Comparison of ENCODE assay signal across 8 cellular contexts in the genomic region with DNA sequence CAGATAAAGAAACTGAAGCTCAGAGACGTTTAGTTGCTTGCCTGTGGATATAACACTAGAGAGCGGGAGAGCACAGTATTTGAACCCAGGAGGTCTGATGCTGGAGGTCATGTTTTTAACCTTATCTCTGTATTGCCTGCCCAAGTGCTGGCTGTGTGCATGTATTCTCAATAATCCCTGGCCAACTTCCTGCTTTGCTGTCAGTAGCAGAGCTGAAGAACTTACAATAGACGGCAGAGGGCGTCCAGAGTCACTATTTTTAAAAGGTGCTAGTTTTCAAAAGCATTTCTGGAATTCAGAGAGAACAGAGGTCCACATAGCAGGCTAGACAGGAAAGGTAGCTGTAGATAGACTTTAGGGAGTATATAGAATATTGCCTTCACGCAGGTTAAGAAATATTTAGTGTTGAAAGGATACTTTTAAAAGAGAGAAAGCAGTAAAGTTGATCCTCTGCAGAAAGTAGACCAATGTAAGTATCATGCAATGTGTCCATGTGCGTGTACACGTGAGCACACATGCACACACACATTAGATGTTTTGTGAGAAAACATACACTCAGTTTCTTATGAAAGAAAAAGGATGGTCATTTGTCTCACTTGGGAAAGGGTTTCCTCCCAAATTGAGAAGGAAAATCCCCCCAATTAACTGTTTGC. TPM values are rescaled to one million over a fixed set of nuclear protein-coding genes. Genes with fewer than 3 reads are reported as not detected.
A peak's percentile ranks its signal among the peaks of the same experiment; 100 is the strongest.
DNase-seq lines count a peak whose midpoint lies in the region; ATAC-seq, FAIRE-seq and TF ChIP-seq lines count a peak whose summit lies in the region.

No MANE protein-coding gene starts in this region.

- H3K27ac ChIP-seq in A549 (peak overlapping the region; percentile 59 to 81), testis (no peak overlapping the region)

- H3K4me1 ChIP-seq in A549 = peaks cover 29% of the 10 kb centered on the region
- H3K4me1 ChIP-seq in testis = peaks cover 8% of the 10 kb centered on the region

- H3K36me3 Mint-ChIP-seq in T-cell = peaks cover 13% of the 10 kb centered on the region

- H3K4me2 ChIP-seq in A549 = no peak overlapping the region

- WGBS in A549 (ENCODE audit: missing lambda C conversion rate) = 30% methylated on average over 7 of the region's 7 CpGs
- WGBS in testis, 2 donors = 44% methylated on average over 7 of the region's 7 CpGs

- no peaks in the 10 kb centered on the region; the same call in 2 of the 3 replicates for H3K9me3 ChIP-seq in A549
- no peaks in the 10 kb centered on the region for H3K9me3 ChIP-seq in testis

- POLR2A ChIA-PET in A549 (lab: Yijun Ruan, JAX) = interaction anchor here (0.6 to 1.6 kb wide), 3 partner anchors 158 to 451 kb away, joined by 3 to 10 read pairs (median 4); partner anchors contain the start of gene TNPO1
- POLR2A ChIA-PET in T-cell (lab: Charles Lee) = no interaction called here

- peak; percentile 52 to 76 for DNase-seq in A549 (ENCODE audit: low read depth in 1 of 2, low spot score in 1 of 2)
- peak; percentile 30 for DNase-seq in GM12864 (ENCODE audit: low read depth)
- DNase-seq in NCI-H146 (lab: John Stamatoyannopoulos, UW) = peak; percentile 36
- DNase-seq in T-cell = peak in 19 of 34 experiments; percentile 1 to 43 (median 10)
- DNase-seq in dermis microvascular lymphatic vessel endothelial cell (ENCODE audit: low read depth in 2 of 2) = peak; percentile 84 to 85
- peak; percentile 86 to 91 for DNase-seq in lung microvascular endothelial cell (ENCODE audit: low read depth in 2 of 2)
- peak; percentile 87 for DNase-seq in testis

- intact Hi-C loops in testis (cut with DNase I; ENCODE audit: low total_unique reads) = no loop called here

- TF ChIP-seq RAD21 in A549 (conservative IDR thresholded peaks at IDR 0.05 in 1 of 2, IDR thresholded peaks at IDR 0.05 in 1 of 2) = peak; percentile 91 to 93

- H3K27me3 Mint-ChIP-seq in T-cell = no peaks in the 10 kb centered on the region

- CTCF ChIA-PET in A549 (lab: Yijun Ruan, JAX) (interaction anchor here (0.5 to 3.7 kb wide), 52 partner anchors 8 to 717 kb away, joined by 3 to 34 read pairs (median 5); partner anchors contain the start of genes MRPS27, PTCD2 and TNPO1), T-cell (lab: Charles Lee) (interaction anchor here in 1 of 2 donors (0.8 to 1.3 kb wide), 2 partner anchors 157 to 452 kb away, joined by 3 to 6 read pairs; no protein-coding TSS in a partner anchor)

- no peaks in the 10 kb centered on the region for H3K36me3 ChIP-seq in testis (ENCODE audit: low read depth, missing control alignments)

- FAIRE-seq in A549 (lab: Jason Lieb, UNC) = no peak

- TF ChIP-seq EP300 in A549 (IDR thresholded peaks at IDR 0.05) = no peak

- TF ChIP-seq POLR2A in A549 (IDR thresholded peaks at IDR 0.05; ENCODE audit: low read length) (no peak), testis (IDR thresholded peaks at IDR 0.05) (no peak)

- H3K4me3 ChIP-seq in A549 (no peak overlapping the region), GM12864 (ENCODE audit: low read depth, low read length) (no peak overlapping the region), testis (no peak overlapping the region)

- no peak overlapping the region for H3K4me3 Mint-ChIP-seq in T-cell

- peaks cover 0 to 8% (median 0%) of the 10 kb centered on the region in 3 donors for H3K4me1 Mint-ChIP-seq in T-cell

- H3K27me3 ChIP-seq in testis = no peaks in the 10 kb centered on the region

- no peak overlapping the region for H3K27ac Mint-ChIP-seq in T-cell

- H3K9me3 Mint-ChIP-seq in T-cell = no peaks in the 10 kb centered on the region

- TF ChIP-seq CTCF in A549 (IDR thresholded peaks at IDR 0.05) (peak; percentile 89), GM12864 (IDR thresholded peaks at IDR 0.05; ENCODE audit: low read depth, low read length, missing control alignments) (peak; percentile 61), testis (IDR thresholded peaks at IDR 0.05) (peak; percentile 75 to 87 (median 81))

- ATAC-seq in A549 (peak; percentile 94 to 95), HG02588 (IDR thresholded peaks at IDR 0.05; ENCODE audit: unreplicated experiment) (peak; percentile 65), T-cell (replicated peaks in 1 of 4) (peak in 3 of 4 experiments; percentile 50 to 64 (median 51))

TF ChIP-seq in A549, 52 proteins besides CTCF, POLR2A, EP300 and RAD21:
- TF ChIP-seq SMC3 (IDR thresholded peaks at IDR 0.05) = peak; percentile 95
- no peak for TF ChIP-seq NR3C1 (IDR thresholded peaks at IDR 0.05)
- TF ChIP-seq, protein P1, sequence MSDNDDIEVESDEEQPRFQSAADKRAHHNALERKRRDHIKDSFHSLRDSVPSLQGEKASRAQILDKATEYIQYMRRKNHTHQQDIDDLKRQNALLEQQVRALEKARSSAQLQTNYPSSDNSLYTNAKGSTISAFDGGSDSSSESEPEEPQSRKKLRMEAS (IDR thresholded peaks at IDR 0.05) = 0 out of 2 replicates have a peak, but pooled peaks have one; percentile 30

RNA-seq across cellular contexts. Expression of gene PTCD2, which starts 46.3 kb away (rescaled TPM):
- polyA plus RNA-seq in A549 (2011; rRNA removed) (26.5 and 31.1 TPM in 2 replicates), A549 (2017; fragmentation: RNase III; extraction: RNeasy Plus Mini Kit Qiagen cat#74134 plus additional on column Dnase treatment) (12.6 to 14.4 TPM (median 13.2 TPM) in 3 replicates), testis (ENCODE audit: insufficient read depth, low read depth, low replicate concordance) (4.9 TPM)
- polyA plus RNA-seq in A549 (2012; cell fraction: cytosol; rRNA removed) = 8.0 and 8.8 TPM in 2 replicates
- polyA plus RNA-seq in A549 (2012; cell fraction: nucleus; rRNA removed) = 6.7 and 7.8 TPM in 2 replicates
- 17.9 and 21.4 TPM in 2 replicates for polyA minus RNA-seq in A549 (2011; rRNA and poly(A)+ RNA removed)
- total RNA-seq in T-cell (10 to 100 TPM in 1 of 5 donors, 1 to 10 TPM in 4; 5.9 to 12.1 (median 8.1) TPM), dermis microvascular lymphatic vessel endothelial cell (2.3 and 3.3 TPM in 2 replicates), lung microvascular endothelial cell (1.7 and 2.2 TPM in 2 replicates), testis (1 to 10 TPM; 8.2 to 9.0 TPM)

RNA-seq across cellular contexts. Expression of gene MRPS27, which starts 46.4 kb away (rescaled TPM):
- 141 and 160 TPM in 2 replicates for polyA plus RNA-seq in A549 (2011; rRNA removed)
- 66.9 and 73.2 TPM in 2 replicates for polyA plus RNA-seq in A549 (2012; cell fraction: cytosol; rRNA removed)
- polyA plus RNA-seq in A549 (2012; cell fraction: nucleus; rRNA removed) = 57.2 and 72.5 TPM in 2 replicates
- 73.8 to 81.1 TPM (median 81.0 TPM) in 3 replicates for polyA plus RNA-seq in A549 (2017; fragmentation: RNase III; extraction: RNeasy Plus Mini Kit Qiagen cat#74134 plus additional on column Dnase treatment)
- polyA minus RNA-seq in A549 (2011; rRNA and poly(A)+ RNA removed) = 154 and 167 TPM in 2 replicates
- 10 to 100 TPM; 34.4 to 43.3 (median 39.7) TPM for total RNA-seq in T-cell
- total RNA-seq in dermis microvascular lymphatic vessel endothelial cell = 63.0 and 82.3 TPM in 2 replicates
- 45.4 and 60.4 TPM in 2 replicates for total RNA-seq in lung microvascular endothelial cell
- 10 to 100 TPM; 41.6 to 42.6 TPM for total RNA-seq in testis
- 35.7 TPM for polyA plus RNA-seq in testis (ENCODE audit: insufficient read depth, low read depth, low replicate concordance)

Comparison
In these comparisons a context has a peak if more than half of its experiments do, and no peak if none do; other contexts are left out.
1. DNase-seq: peak in every context shown above with its lines; median percentile 88 in lung microvascular endothelial cell; 87 in testis; 84 in dermis microvascular lymphatic vessel endothelial cell; 64 in A549; 36 in NCI-H146; 30 in GM12864; 10 in T-cell.
2. H3K27ac ChIP-seq: peak in A549 (2 of 2); none in testis (0 of 2).
3. Peak in every context shown above with its lines, with median percentiles within 50 percentile points of each other: ATAC-seq and CTCF ChIP-seq.